21 cellular contexts compared by ENCODE assay signal in genomic region chr4:60847614-60848013, GRCh38.
"Had no signal": no experiment of that assay in that cellular context is flagged by ENCODE, and none has a peak within 500 bp of the region (broad histone marks: within the 10 kb centered on the region; RNA-seq: fewer than 3 reads in every experiment).

No MANE protein-coding gene starts in this region.

- H3K4me3 Mint-ChIP-seq: activated CD4-positive, alpha-beta T cell treated with anti-CD3 and anti-CD28 coated beads for 36 hours; activated CD8-positive, alpha-beta T cell treated with anti-CD3 and anti-CD28 coated beads for 36 hours; activated naive CD8-positive, alpha-beta T cell treated with anti-CD3 and anti-CD28 coated beads, Interleukin-2, amount 10 ng/mL, durations not matched to agents 7 days and 5 days; activated T-cell treated with anti-CD3 and anti-CD28 coated beads, Interleukin-2, amount 50 U/mL, for 72 hours had no signal

- H3K9me3 ChIP-seq: adrenal gland had no signal

- H3K27ac ChIP-seq: adrenal gland, SK-N-MC, VCaP had no signal

- H3K36me3 Mint-ChIP-seq: activated naive CD8-positive, alpha-beta T cell treated with anti-CD3 and anti-CD28 coated beads, Interleukin-2, amount 10 ng/mL, durations not matched to agents 7 days and 5 days had no signal

- ATAC-seq: activated CD4-positive, alpha-beta T cell treated with anti-CD3 and anti-CD28 coated beads for 36 hours; activated CD8-positive, alpha-beta T cell treated with anti-CD3 and anti-CD28 coated beads for 36 hours; activated T-cell treated with anti-CD3 and anti-CD28 coated beads, Interleukin-2, amount 50 U/mL, for 72 hours had no signal

- H3K4me3 ChIP-seq: adrenal gland, SK-N-MC had no signal

- H3K4me1 Mint-ChIP-seq: activated CD4-positive, alpha-beta T cell treated with anti-CD3 and anti-CD28 coated beads for 36 hours; activated naive CD8-positive, alpha-beta T cell treated with anti-CD3 and anti-CD28 coated beads, Interleukin-2, amount 10 ng/mL, durations not matched to agents 7 days and 5 days had no signal

- H3K4me1 ChIP-seq: adrenal gland had no signal

- H3K27me3 Mint-ChIP-seq: activated CD4-positive, alpha-beta T cell treated with anti-CD3 and anti-CD28 coated beads for 36 hours; activated CD8-positive, alpha-beta T cell treated with anti-CD3 and anti-CD28 coated beads for 36 hours; activated naive CD8-positive, alpha-beta T cell treated with anti-CD3 and anti-CD28 coated beads, Interleukin-2, amount 10 ng/mL, durations not matched to agents 7 days and 5 days had no signal

- H3K27me3 ChIP-seq: adrenal gland had no signal

- H3K36me3 ChIP-seq: adrenal gland had no signal

- H3K27ac Mint-ChIP-seq: activated CD4-positive, alpha-beta T cell treated with anti-CD3 and anti-CD28 coated beads for 36 hours; activated CD8-positive, alpha-beta T cell treated with anti-CD3 and anti-CD28 coated beads for 36 hours; activated naive CD8-positive, alpha-beta T cell treated with anti-CD3 and anti-CD28 coated beads, Interleukin-2, amount 10 ng/mL, durations not matched to agents 7 days and 5 days; activated T-cell treated with anti-CD3 and anti-CD28 coated beads, Interleukin-2, amount 50 U/mL, for 72 hours; activated T-helper 2 cell treated with anti-CD3 and anti-CD28 coated beads, Interferon-gamma antibody, Interleukin-2, Interleukin-4, amounts not matched to agents 10 μg/mL and 5 μg/mL and 100 μg/mL, durations not matched to agents 14 hours and 24 hours and 36 hours had no signal

- DNase-seq: activated CD4-positive, alpha-beta T cell treated with anti-CD3 and anti-CD28 coated beads for 36 hours; activated CD4-positive, alpha-beta T cell treated with anti-CD3 and anti-CD28 coated beads, Interleukin-2, amount 50 U/mL, for 1 hour; activated CD8-positive, alpha-beta memory T cell treated with anti-CD3 and anti-CD28 coated beads, Interleukin-2, amount 50 U/mL, for 4 hours; activated CD8-positive, alpha-beta T cell treated with anti-CD3 and anti-CD28 coated beads for 36 hours; activated gamma-delta T cell treated with Interleukin-2 at 50 U/mL for 16 hours; activated naive CD4-positive, alpha-beta T cell treated with anti-CD3 and anti-CD28 coated beads, Interleukin-2, amount 50 U/mL, for 16 hours; activated naive CD8-positive, alpha-beta T cell treated with anti-CD3 and anti-CD28 coated beads, Interleukin-2, amount 10 ng/mL, durations not matched to agents 7 days and 5 days; activated T-cell treated with anti-CD3 and anti-CD28 coated beads, Interleukin-2, amount 50 U/mL, for 72 hours; adrenal gland; anterior cingulate cortex; Kasumi-1; NCI-H1105 treated with DMSO at 0.1 percent for 48 hours; NCI-H1436 treated with DMSO at 0.1 percent for 48 hours; NCI-H187 treated with DMSO at 0.1 percent for 48 hours; NCI-H2171; NCI-H2227 treated with DMSO at 0.1 percent for 48 hours; NCI-H526 treated with DMSO at 0.1 percent for 48 hours; T-helper 1 cell had no signal
